2 cellular contexts compared by ENCODE assay signal in the genomic region with DNA sequence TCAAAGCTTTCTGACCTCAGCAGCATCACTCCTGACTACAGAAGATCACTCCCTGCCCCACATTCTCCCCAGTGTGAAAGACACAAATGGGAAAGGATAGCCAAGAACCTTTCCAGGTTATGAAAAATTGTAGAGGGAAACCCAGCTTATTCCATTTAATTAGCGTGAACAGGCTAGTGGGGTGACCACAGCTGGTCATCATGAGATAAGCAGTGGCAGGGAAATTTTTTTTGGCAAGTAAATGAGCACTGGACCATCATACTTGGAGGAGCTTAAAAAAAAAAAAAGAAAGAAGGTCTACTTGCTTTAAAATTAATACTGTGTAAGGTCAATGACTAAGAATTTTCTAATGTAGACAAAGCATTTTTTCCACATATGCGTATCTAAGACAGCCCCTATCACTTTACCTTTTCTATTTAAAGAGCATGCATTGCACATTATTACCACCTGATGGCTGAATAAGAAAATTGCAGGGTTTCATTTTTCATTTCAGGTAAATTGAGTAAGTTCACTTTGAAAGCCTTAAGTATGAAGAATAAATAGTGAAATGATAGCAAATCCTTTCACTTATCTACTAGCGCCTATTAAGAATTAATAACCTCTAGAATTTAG.
TF ChIP-seq lines count a peak whose summit lies in the region.

No MANE protein-coding gene starts in this region.

TF ChIP-seq in SK-N-SH, 30 proteins besides CTCF, POLR2A, EP300 and RAD21 (continued from another document):
- no peak for TF ChIP-seq ZBTB33 (IDR thresholded peaks at IDR 0.05; ENCODE audit: borderline replicate concordance, low read depth)
- TF ChIP-seq CHD2 (IDR thresholded peaks at IDR 0.05; ENCODE audit: low read length, partially characterized antibody) = no peak
- no peak for TF ChIP-seq RXRA (IDR thresholded peaks at IDR 0.05; ENCODE audit: borderline replicate concordance, low read depth)
- TF ChIP-seq IRF3 (IDR thresholded peaks at IDR 0.05; ENCODE audit: low read depth, low read length) = no peak
- no peak for TF ChIP-seq SIN3A (IDR thresholded peaks at IDR 0.05; ENCODE audit: borderline replicate concordance, low read depth, low read length)
- no peak for TF ChIP-seq FOSL2 (IDR thresholded peaks at IDR 0.05; ENCODE audit: borderline replicate concordance, low read depth)
- TF ChIP-seq FOXM1 (IDR thresholded peaks at IDR 0.05; ENCODE audit: low read depth) = no peak
- TF ChIP-seq, protein P1, sequence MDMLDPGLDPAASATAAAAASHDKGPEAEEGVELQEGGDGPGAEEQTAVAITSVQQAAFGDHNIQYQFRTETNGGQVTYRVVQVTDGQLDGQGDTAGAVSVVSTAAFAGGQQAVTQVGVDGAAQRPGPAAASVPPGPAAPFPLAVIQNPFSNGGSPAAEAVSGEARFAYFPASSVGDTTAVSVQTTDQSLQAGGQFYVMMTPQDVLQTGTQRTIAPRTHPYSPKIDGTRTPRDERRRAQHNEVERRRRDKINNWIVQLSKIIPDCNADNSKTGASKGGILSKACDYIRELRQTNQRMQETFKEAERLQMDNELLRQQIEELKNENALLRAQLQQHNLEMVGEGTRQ (IDR thresholded peaks at IDR 0.05; ENCODE audit: borderline replicate concordance, low read depth, low read length) = no peak
- no peak for TF ChIP-seq JUND (IDR thresholded peaks at IDR 0.05)
- TF ChIP-seq POLR2AphosphoS5 (IDR thresholded peaks at IDR 0.05; ENCODE audit: low read depth, low read length) = no peak
- TF ChIP-seq GABPA (IDR thresholded peaks at IDR 0.05; ENCODE audit: low read depth) = no peak

TF ChIP-seq in SK-N-SH treated with all-trans-retinoic acid at 6 μM for 48 hours, 23 proteins besides CTCF, POLR2A, EP300 and RAD21 (continued from another document):
- TF ChIP-seq TSHZ2 (CRISPR knock-in tag; IDR thresholded peaks at IDR 0.05) (no peak), ESRRG (CRISPR knock-in tag; IDR thresholded peaks at IDR 0.05) (no peak), CSDC2 (CRISPR knock-in tag; IDR thresholded peaks at IDR 0.05) (no peak), RARB (CRISPR knock-in tag; IDR thresholded peaks at IDR 0.05) (no peak), ARNTL (CRISPR knock-in tag; IDR thresholded peaks at IDR 0.05; ENCODE audit: borderline replicate concordance, low read depth) (no peak), ZFP30 (CRISPR knock-in tag; IDR thresholded peaks at IDR 0.05) (no peak), POU6F1 (CRISPR knock-in tag; IDR thresholded peaks at IDR 0.05; ENCODE audit: borderline replicate concordance, low read depth) (no peak), SNAI2 (CRISPR knock-in tag; IDR thresholded peaks at IDR 0.05) (no peak)
- TF ChIP-seq, protein P2, sequence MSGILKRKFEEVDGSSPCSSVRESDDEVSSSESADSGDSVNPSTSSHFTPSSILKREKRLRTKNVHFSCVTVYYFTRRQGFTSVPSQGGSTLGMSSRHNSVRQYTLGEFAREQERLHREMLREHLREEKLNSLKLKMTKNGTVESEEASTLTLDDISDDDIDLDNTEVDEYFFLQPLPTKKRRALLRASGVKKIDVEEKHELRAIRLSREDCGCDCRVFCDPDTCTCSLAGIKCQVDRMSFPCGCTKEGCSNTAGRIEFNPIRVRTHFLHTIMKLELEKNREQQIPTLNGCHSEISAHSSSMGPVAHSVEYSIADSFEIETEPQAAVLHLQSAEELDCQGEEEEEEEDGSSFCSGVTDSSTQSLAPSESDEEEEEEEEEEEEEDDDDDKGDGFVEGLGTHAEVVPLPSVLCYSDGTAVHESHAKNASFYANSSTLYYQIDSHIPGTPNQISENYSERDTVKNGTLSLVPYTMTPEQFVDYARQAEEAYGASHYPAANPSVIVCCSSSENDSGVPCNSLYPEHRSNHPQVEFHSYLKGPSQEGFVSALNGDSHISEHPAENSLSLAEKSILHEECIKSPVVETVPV (CRISPR knock-in tag; IDR thresholded peaks at IDR 0.05) = no peak
- TF ChIP-seq, protein P3, sequence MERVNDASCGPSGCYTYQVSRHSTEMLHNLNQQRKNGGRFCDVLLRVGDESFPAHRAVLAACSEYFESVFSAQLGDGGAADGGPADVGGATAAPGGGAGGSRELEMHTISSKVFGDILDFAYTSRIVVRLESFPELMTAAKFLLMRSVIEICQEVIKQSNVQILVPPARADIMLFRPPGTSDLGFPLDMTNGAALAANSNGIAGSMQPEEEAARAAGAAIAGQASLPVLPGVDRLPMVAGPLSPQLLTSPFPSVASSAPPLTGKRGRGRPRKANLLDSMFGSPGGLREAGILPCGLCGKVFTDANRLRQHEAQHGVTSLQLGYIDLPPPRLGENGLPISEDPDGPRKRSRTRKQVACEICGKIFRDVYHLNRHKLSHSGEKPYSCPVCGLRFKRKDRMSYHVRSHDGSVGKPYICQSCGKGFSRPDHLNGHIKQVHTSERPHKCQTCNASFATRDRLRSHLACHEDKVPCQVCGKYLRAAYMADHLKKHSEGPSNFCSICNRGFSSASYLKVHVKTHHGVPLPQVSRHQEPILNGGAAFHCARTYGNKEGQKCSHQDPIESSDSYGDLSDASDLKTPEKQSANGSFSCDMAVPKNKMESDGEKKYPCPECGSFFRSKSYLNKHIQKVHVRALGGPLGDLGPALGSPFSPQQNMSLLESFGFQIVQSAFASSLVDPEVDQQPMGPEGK (CRISPR knock-in tag; IDR thresholded peaks at IDR 0.05; ENCODE audit: borderline replicate concordance) = no peak
